25 cellular contexts compared by ENCODE assay signal in genomic region chr2:113940891-113941290, GRCh38. TPM values are rescaled to one million over a fixed set of nuclear protein-coding genes. Genes with fewer than 3 reads are reported as not detected.
A peak's percentile ranks its signal among the peaks of the same experiment; 100 is the strongest.
DNase-seq lines count a peak whose midpoint lies in the region; ATAC-seq, FAIRE-seq and TF ChIP-seq lines count a peak whose summit lies in the region.
"Had no signal": no experiment of that assay in that cellular context is flagged by ENCODE, and none has a peak within 500 bp of the region (broad histone marks: within the 10 kb centered on the region; RNA-seq: fewer than 3 reads in every experiment).

No MANE protein-coding gene starts in this region.

- 0 out of 2 replicates have a peak, but pooled peaks have one; percentile 31 for TF ChIP-seq POLR2A in GM12892 (IDR thresholded peaks at IDR 0.05; ENCODE audit: low read depth, low read length)

- H3K27ac ChIP-seq in fibroblast of lung (ENCODE audit: insufficient read depth, low read length): no peak overlapping the region
- H3K27ac ChIP-seq: A549; BLaER1 treated with 17β-estradiol and CSF1 and Interleukin-3, amounts not matched to agents 10 nM and 100 nM; PC-9; SJSA1 had no signal

- no peak overlapping the region for H2AFZ ChIP-seq in fibroblast of lung (ENCODE audit: low read length)
- H2AFZ ChIP-seq: PC-9 had no signal

- H3K4me1 ChIP-seq in fibroblast of lung (ENCODE audit: control insufficient read depth, extremely low read depth, insufficient read depth, low read length): no peaks in the 10 kb centered on the region
- H3K4me1 ChIP-seq: A549; BLaER1 treated with 17β-estradiol and CSF1 and Interleukin-3, amounts not matched to agents 10 nM and 100 nM; SJSA1 had no signal

- no peak for DNase-seq in GM12892 (ENCODE audit: insufficient read length)
- peak; percentile 16 for DNase-seq in RKO (ENCODE audit: low spot score)
- peak; percentile 8 to 12 for DNase-seq in fibroblast of lung (ENCODE audit: low read depth in 2 of 2)
- no peak for DNase-seq in stimulated activated CD4-positive, alpha-beta T cell treated with anti-CD3 and anti-CD28 coated beads, Interleukin-2, amount 100 ng/mL, for 48 hours
- DNase-seq in central memory CD4-positive, alpha-beta T cell: no peak
- DNase-seq: AML-193; CD4-positive, alpha-beta T cell; GF-D8; H9; Kasumi-1; MV-4-11; NCI-H1105 treated with DMSO at 0.1 percent for 48 hours; NCI-H146; NCI-H2029; NCI-H446 treated with DMSO at 0.1 percent for 48 hours; NCI-H526; PC-9; Right ventricle myocardium superior; RPMI8226 had no signal

- H3K79me2 ChIP-seq in fibroblast of lung (ENCODE audit: control insufficient read depth, insufficient read depth, low read length): peaks cover 11% of the 10 kb centered on the region

- H4K20me1 ChIP-seq in fibroblast of lung (ENCODE audit: control insufficient read depth, extremely low read depth, insufficient read depth, low read length): no peaks in the 10 kb centered on the region

- no peak overlapping the region for H3K4me3 ChIP-seq in fibroblast of lung (replicated peaks in 1 of 4; ENCODE audit: control extremely low read depth in 1 of 4, insufficient read depth in 1 of 4, low read depth in 3 of 4, low read length in 4 of 4)
- H3K4me3 ChIP-seq: A549; BLaER1 treated with 17β-estradiol and CSF1 and Interleukin-3, amounts not matched to agents 10 nM and 100 nM; PC-9; SJSA1 had no signal

- no peaks in the 10 kb centered on the region for H3K9me3 ChIP-seq in fibroblast of lung (ENCODE audit: control insufficient read depth, insufficient read depth, low read depth, low read length)

- no peak overlapping the region for H3K9ac ChIP-seq in fibroblast of lung (ENCODE audit: insufficient read depth, low read length)
- H3K9ac ChIP-seq: BLaER1 treated with 17β-estradiol and CSF1 and Interleukin-3, amounts not matched to agents 10 nM and 100 nM had no signal

- H3K36me3 ChIP-seq in fibroblast of lung (ENCODE audit: control insufficient read depth, insufficient read depth, low read length): peaks cover 1% of the 10 kb centered on the region

- no peaks in the 10 kb centered on the region for H3K27me3 ChIP-seq in fibroblast of lung (ENCODE audit: control insufficient read depth, insufficient read depth, low read length)
- H3K27me3 ChIP-seq: BLaER1 treated with 17β-estradiol and CSF1 and Interleukin-3, amounts not matched to agents 10 nM and 100 nM; SJSA1 had no signal

- no peak for FAIRE-seq in GM12892 (lab: Jason Lieb, UNC)
- FAIRE-seq: A549, D721Med had no signal

- ATAC-seq in HG02610 (IDR thresholded peaks at IDR 0.05; ENCODE audit: unreplicated experiment) (no peak), GM18870 (IDR thresholded peaks at IDR 0.05; ENCODE audit: unreplicated experiment) (no peak)
- ATAC-seq: A549 had no signal

- no peak overlapping the region for H3K4me2 ChIP-seq in fibroblast of lung (ENCODE audit: extremely low read depth, insufficient read depth, low read length)
- H3K4me2 ChIP-seq: A549; BLaER1 treated with 17β-estradiol and CSF1 and Interleukin-3, amounts not matched to agents 10 nM and 100 nM; PC-9 had no signal

- TF ChIP-seq CTCF in fibroblast of lung (conservative IDR thresholded peaks at IDR 0.05 in 1 of 2, IDR thresholded peaks at IDR 0.05 in 1 of 2; ENCODE audit: low read depth in 1 of 2, low read length in 2 of 2): no peak

RNA-seq across cellular contexts. Expression of gene ACTR3, which starts 51.0 kb away (rescaled TPM):
- 339 TPM for polyA plus RNA-seq in GM12892 (2012; ENCODE audit: missing spikeins)
- total RNA-seq in fibroblast of lung: 120 and 177 TPM in 2 replicates
- polyA plus RNA-seq in fibroblast of lung: 450 and 479 TPM in 2 replicates
- 337 and 355 TPM in 2 replicates for polyA plus RNA-seq in fibroblast of lung (2012)
- polyA minus RNA-seq in fibroblast of lung (ENCODE audit: low replicate concordance): 112 and 139 TPM in 2 replicates

Comparison
In these comparisons a context has a peak if more than half of its experiments do, and no peak if none do; other contexts are left out.
1. DNase-seq: peak in RKO (single experiment) and fibroblast of lung (2 of 2); none in GM12892 (single experiment), stimulated activated CD4-positive, alpha-beta T cell treated with anti-CD3 and anti-CD28 coated beads, Interleukin-2, amount 100 ng/mL, for 48 hours (0 of 2) and central memory CD4-positive, alpha-beta T cell (single experiment).